In the genomic region with DNA sequence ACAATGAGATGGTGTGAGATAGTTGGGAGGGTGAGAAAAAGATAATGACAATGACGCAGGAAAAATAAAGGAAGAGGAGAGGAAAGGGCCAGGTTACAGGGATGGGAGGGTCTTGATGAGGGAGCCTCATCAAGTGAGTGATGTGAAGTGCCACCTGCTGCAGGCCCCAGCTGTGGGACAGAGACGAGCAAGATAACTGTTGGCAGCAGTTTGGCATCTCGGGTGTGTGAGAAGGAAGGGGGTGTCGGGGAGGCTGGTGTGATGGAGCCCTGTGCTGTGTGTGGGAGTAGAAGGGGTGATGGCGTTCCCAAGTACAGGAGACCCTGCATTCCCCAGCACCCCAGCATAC, we compare ENCODE assay signal across 19 cellular contexts. TPM values are rescaled to one million over a fixed set of nuclear protein-coding genes. Genes with fewer than 3 reads are reported as not detected.
DNase-seq lines count a peak whose midpoint lies in the region; ATAC-seq, FAIRE-seq and TF ChIP-seq lines count a peak whose summit lies in the region.
"Had no signal": no experiment of that assay in that cellular context is flagged by ENCODE, and none has a peak within 500 bp of the region (broad histone marks: within the 10 kb centered on the region; RNA-seq: fewer than 3 reads in every experiment).

No MANE protein-coding gene starts in this region.

- H3K27me3 Mint-ChIP-seq in glutamatergic neuron (ENCODE audit: unreplicated experiment): peaks cover 5% of the 10 kb centered on the region

- H3K79me2 ChIP-seq in DND-41 (ENCODE audit: insufficient read depth, low read length) (no peaks in the 10 kb centered on the region), OCI-LY3 (ENCODE audit: low read length) (no peaks in the 10 kb centered on the region), osteoblast (ENCODE audit: insufficient read depth, low read length) (no peaks in the 10 kb centered on the region)

- peak overlapping the region; percentile 5 for H3K27ac Mint-ChIP-seq in glutamatergic neuron (ENCODE audit: unreplicated experiment)
- H3K27ac Mint-ChIP-seq: natural killer cell had no signal

- no peak overlapping the region for H3K4me2 ChIP-seq in DND-41 (ENCODE audit: insufficient read depth, low read length)
- no peak overlapping the region for H3K4me2 ChIP-seq in OCI-LY3 (ENCODE audit: low read length)
- H3K4me2 ChIP-seq in osteoblast (ENCODE audit: insufficient read depth, low read length): no peak overlapping the region

- H3K4me1 ChIP-seq in DND-41 (ENCODE audit: insufficient read depth, low read length): peaks cover 25% of the 10 kb centered on the region
- peaks cover 23% of the 10 kb centered on the region for H3K4me1 ChIP-seq in OCI-LY3 (ENCODE audit: low read length)
- no peaks in the 10 kb centered on the region for H3K4me1 ChIP-seq in osteoblast (ENCODE audit: insufficient read depth, low read length)
- H3K4me1 ChIP-seq: body of pancreas, prostate gland had no signal

- ATAC-seq in DND-41 (ENCODE audit: insufficient read depth, low read depth) (0 out of 3 replicates have a peak, but pooled peaks have one; percentile 17), HG03159 (IDR thresholded peaks at IDR 0.05; ENCODE audit: unreplicated experiment) (no peak)
- ATAC-seq: body of pancreas, natural killer cell had no signal

- no peak for TF ChIP-seq CTCF in DND-41 (IDR thresholded peaks at IDR 0.05; ENCODE audit: borderline replicate concordance, extremely low read depth, low read length, poor library complexity, severe bottlenecking)
- TF ChIP-seq CTCF in OCI-LY3 (IDR thresholded peaks at IDR 0.05; ENCODE audit: low read depth, low read length): no peak
- no peak for TF ChIP-seq CTCF in glutamatergic neuron (IDR thresholded peaks at IDR 0.05; ENCODE audit: partially characterized antibody, unreplicated experiment)
- no peak for TF ChIP-seq CTCF in osteoblast (IDR thresholded peaks at IDR 0.05; ENCODE audit: extremely low read depth, low read depth, low read length)

- H3K36me3 Mint-ChIP-seq in glutamatergic neuron (ENCODE audit: unreplicated experiment): no peaks in the 10 kb centered on the region
- H3K36me3 Mint-ChIP-seq: natural killer cell had no signal

- H3K9me3 Mint-ChIP-seq in glutamatergic neuron (ENCODE audit: unreplicated experiment): no peaks in the 10 kb centered on the region
- H3K9me3 Mint-ChIP-seq: natural killer cell had no signal

- H3K27me3 ChIP-seq in DND-41 (ENCODE audit: insufficient read depth, low read length, poor library complexity) (no peaks in the 10 kb centered on the region), OCI-LY3 (ENCODE audit: low read depth, low read length) (no peaks in the 10 kb centered on the region), osteoblast (ENCODE audit: insufficient read depth, low read length) (peaks cover 25% of the 10 kb centered on the region)
- H3K27me3 ChIP-seq: body of pancreas had no signal

- H3K9ac ChIP-seq in DND-41 (ENCODE audit: low read depth, low read length) (no peak overlapping the region), OCI-LY3 (ENCODE audit: low read length) (no peak overlapping the region)

- H3K27ac ChIP-seq in DND-41 (ENCODE audit: low read length) (no peak overlapping the region), OCI-LY3 (ENCODE audit: low read length) (no peak overlapping the region), osteoblast (ENCODE audit: low read depth, low read length) (no peak overlapping the region)
- H3K27ac ChIP-seq: body of pancreas, C4-2B, prostate gland had no signal

- H3K4me3 Mint-ChIP-seq in glutamatergic neuron (ENCODE audit: unreplicated experiment): no peak overlapping the region
- H3K4me3 Mint-ChIP-seq: natural killer cell had no signal

- H3K36me3 ChIP-seq in DND-41 (ENCODE audit: insufficient read depth, low read length): no peaks in the 10 kb centered on the region
- H3K36me3 ChIP-seq in OCI-LY3 (replicated peaks; ENCODE audit: low read depth, low read length): no peaks in the 10 kb centered on the region
- H3K36me3 ChIP-seq in osteoblast (ENCODE audit: insufficient read depth, low read length): no peaks in the 10 kb centered on the region
- H3K36me3 ChIP-seq: prostate gland had no signal

- no peak for FAIRE-seq in HTR-8/SVneo (lab: Jason Lieb, UNC)
- FAIRE-seq: A204.1 had no signal

- H3K9me3 ChIP-seq in DND-41 (ENCODE audit: insufficient read depth, low read length, severe bottlenecking) (no peaks in the 10 kb centered on the region), OCI-LY3 (ENCODE audit: insufficient read depth, low read length) (no peaks in the 10 kb centered on the region), osteoblast (ENCODE audit: low read depth, low read length) (no peaks in the 10 kb centered on the region)
- H3K9me3 ChIP-seq: body of pancreas, prostate gland had no signal

- H2AFZ ChIP-seq in DND-41 (ENCODE audit: low read depth, low read length) (no peak overlapping the region), OCI-LY3 (ENCODE audit: low read depth, low read length) (peak overlapping the region; percentile 43; the same call in 1 of the 2 replicates), osteoblast (ENCODE audit: low read length) (no peak overlapping the region)

- H3K4me3 ChIP-seq in DND-41 (ENCODE audit: low read depth in 1 of 2, low read length in 2 of 2): no peak overlapping the region
- no peak overlapping the region for H3K4me3 ChIP-seq in OCI-LY3 (ENCODE audit: low read length)
- no peak overlapping the region for H3K4me3 ChIP-seq in osteoblast (ENCODE audit: insufficient read depth, low read length)
- H3K4me3 ChIP-seq: body of pancreas, lung, prostate gland had no signal

- H3K4me1 Mint-ChIP-seq in glutamatergic neuron (ENCODE audit: low read depth, unreplicated experiment): peaks cover 21% of the 10 kb centered on the region

- H4K20me1 ChIP-seq in DND-41 (ENCODE audit: insufficient read depth, low read length): no peaks in the 10 kb centered on the region
- no peaks in the 10 kb centered on the region for H4K20me1 ChIP-seq in OCI-LY3 (ENCODE audit: insufficient read depth, low read length)
- no peaks in the 10 kb centered on the region for H4K20me1 ChIP-seq in osteoblast (ENCODE audit: insufficient read depth, low read length)

- DNase-seq in NCI-H345 (lab: John Stamatoyannopoulos, UW) (peak; percentile 8), NCI-H345 treated with DMSO at 0.1 percent for 48 hours (lab: John Stamatoyannopoulos, UW; ENCODE audit: unreplicated experiment) (no peak), DND-41 (peak; percentile 19), glutamatergic neuron (no peak), HTR-8/SVneo (ENCODE audit: insufficient read length, low spot score) (no peak), osteoblast (ENCODE audit: insufficient read length, low spot score, missing footprints) (no peak)
- DNase-seq: body of pancreas, Karpas-422, natural killer cell, NCI-H1105, NCI-H446 treated with DMSO at 0.1 percent for 48 hours, SIG-M5 had no signal

RNA-seq across cellular contexts. Expression of gene TAC3, which starts 11.4 kb away (rescaled TPM):
- total RNA-seq in glutamatergic neuron (ENCODE audit: unreplicated experiment): 0.74 TPM
- not detected in 2 replicates for total RNA-seq in osteoblast
- total RNA-seq: body of pancreas, epithelial cell of proximal tubule, lung, natural killer cell, prostate gland had no signal

RNA-seq across cellular contexts. Expression of gene ZBTB39, which starts 21.4 kb away (rescaled TPM):
- total RNA-seq in glutamatergic neuron (ENCODE audit: unreplicated experiment) (23.5 TPM), osteoblast (4.4 and 4.7 TPM in 2 replicates)

RNA-seq across cellular contexts. Expression of gene MYO1A, which starts 22.1 kb away (rescaled TPM):
- 0.64 TPM for total RNA-seq in glutamatergic neuron (ENCODE audit: unreplicated experiment)
- total RNA-seq in osteoblast: under 0.01 TPM in 1 of 2 replicates, not detected in the other
- total RNA-seq: epithelial cell of proximal tubule had no signal

RNA-seq across cellular contexts. Expression of gene NEMP1, which starts 50.8 kb away (rescaled TPM):
- 11.5 TPM for total RNA-seq in glutamatergic neuron (ENCODE audit: unreplicated experiment)
- 6.5 and 7.7 TPM in 2 replicates for total RNA-seq in osteoblast

Comparison
In these comparisons a context has a peak if more than half of its experiments do, and no peak if none do; other contexts are left out.
1. DNase-seq: peak in NCI-H345 (single experiment) and DND-41 (single experiment); none in NCI-H345 treated with DMSO at 0.1 percent for 48 hours (single experiment), glutamatergic neuron (single experiment), HTR-8/SVneo (single experiment) and osteoblast (single experiment).